In genomic region chr5:141149812-141150211, GRCh38 we compare ENCODE assay signal across 10 cellular contexts. TPM values are rescaled to one million over a fixed set of nuclear protein-coding genes. Genes with fewer than 3 reads are reported as not detected.
DNase-seq lines count a peak whose midpoint lies in the region; ATAC-seq, FAIRE-seq and TF ChIP-seq lines count a peak whose summit lies in the region.
"Had no signal": no experiment of that assay in that cellular context is flagged by ENCODE, and none has a peak within 500 bp of the region (broad histone marks: within the 10 kb centered on the region; RNA-seq: fewer than 3 reads in every experiment).

TSS of gene PCDHB6 (plus strand) at chr5:141150057. CDS start at chr5:141150258, 201 bp downstream.

- no peaks in the 10 kb centered on the region for H3K36me3 ChIP-seq in A673 (ENCODE audit: insufficient read depth, low read length, poor library complexity, severe bottlenecking)
- no peaks in the 10 kb centered on the region for H3K36me3 ChIP-seq in GM06990 (ENCODE audit: control insufficient read depth, insufficient read depth, low read length)

- BruUV-seq in A673 (replicated peaks; lab: Mats Ljungman, UMichigan): no TSS peak

- POLR2A ChIA-PET in A673 (lab: Charles Lee; ENCODE audit: low non-redundant PET): no interaction called here

- peak; percentile 66 for TF ChIP-seq CTCF in A673 (conservative IDR thresholded peaks at IDR 0.05; ENCODE audit: low read depth, low read length)
- TF ChIP-seq CTCF in GM06990 (IDR thresholded peaks at IDR 0.05; ENCODE audit: insufficient read depth, low read length, poor library complexity, severe bottlenecking): peak; percentile 26
- peak; percentile 37 for TF ChIP-seq CTCF in foreskin keratinocyte (conservative IDR thresholded peaks at IDR 0.05)

- H3K4me3 ChIP-seq in A673 (ENCODE audit: low read depth, low read length, poor library complexity, severe bottlenecking) (peak within 1 kb of the TSS; percentile 42), GM06990 (replicated peaks; ENCODE audit: low read depth, low read length) (no peak within 1 kb of the TSS)
- H3K4me3 ChIP-seq: mucosa of descending colon had no signal

- H3K27me3 ChIP-seq in A673 (replicated peaks; ENCODE audit: insufficient read depth, low read depth, low read length, poor library complexity): no peaks in the 10 kb centered on the region
- no peaks in the 10 kb centered on the region for H3K27me3 ChIP-seq in GM06990 (replicated peaks; ENCODE audit: control insufficient read depth, insufficient read depth, low read length)
- no peaks in the 10 kb centered on the region for H3K27me3 ChIP-seq in foreskin keratinocyte

- in situ Hi-C loops in SK-MEL-5 (cut with HindIII; ENCODE audit: low pct_unique_long_range_greater_than_20kb, low sequenced_read_pairs): no loop called here

- no peaks in the 10 kb centered on the region for H3K9me3 ChIP-seq in A673 (ENCODE audit: low read depth, low read length, poor library complexity, severe bottlenecking)

- H3K27ac ChIP-seq in A673 (ENCODE audit: low read depth, low read length, poor library complexity, severe bottlenecking) (no peak within 1 kb of the TSS), foreskin keratinocyte (no peak within 1 kb of the TSS)

- ATAC-seq in foreskin keratinocyte: no peak
- no peak for ATAC-seq in stimulated activated naive CD8-positive, alpha-beta T cell treated with anti-CD3 and anti-CD28 coated beads, Interleukin-15, Interleukin-2, amounts not matched to agents 100 U/mL and 50 U/mL, for 24 hours
- ATAC-seq in GM19397 (IDR thresholded peaks at IDR 0.05; ENCODE audit: unreplicated experiment): no peak
- no peak for ATAC-seq in GM21390 (IDR thresholded peaks at IDR 0.05; ENCODE audit: unreplicated experiment)
- ATAC-seq: mucosa of descending colon had no signal

- FAIRE-seq in HTR-8/SVneo (lab: Jason Lieb, UNC): no peak

- no peaks in the 10 kb centered on the region for H3K4me1 ChIP-seq in A673 (ENCODE audit: insufficient read depth, low read length, poor library complexity, severe bottlenecking)
- H3K4me1 ChIP-seq in foreskin keratinocyte: no peaks in the 10 kb centered on the region

- CTCF ChIA-PET in A673 (lab: Charles Lee): interaction anchor here (0.6 to 1.1 kb wide), 4 partner anchors 10 to 59 kb away, joined by 3 to 4 read pairs (median 3); partner anchors contain the start of genes PCDHB12, PCDHB16 and PCDHB2

- peak; percentile 84 for DNase-seq in A673 (ENCODE audit: low spot score)
- no peak for DNase-seq in GM06990 (ENCODE audit: extremely low read depth, insufficient read length)
- DNase-seq in SK-MEL-5 (ENCODE audit: low read depth, low spot score): peak; percentile 67
- DNase-seq in foreskin keratinocyte: no peak
- no peak for DNase-seq in stimulated activated naive CD8-positive, alpha-beta T cell treated with anti-CD3 and anti-CD28 coated beads, Interleukin-15, Interleukin-2, amounts not matched to agents 100 U/mL and 50 U/mL, for 24 hours
- DNase-seq in HTR-8/SVneo (ENCODE audit: insufficient read length, low spot score): no peak
- DNase-seq: DND-41, mucosa of descending colon had no signal

- intact Hi-C loops in A673 (cut with micrococcal nuclease; ENCODE audit: unreplicated experiment): no loop called here

RNA-seq across cellular contexts. Expression of gene PCDHB6, which starts in this region (rescaled TPM):
- total RNA-seq in A673 (2021) (7.3 and 9.1 TPM in 2 replicates), foreskin keratinocyte (0.07 TPM in 1 of 2 replicates, not detected in the other)
- 0.21 and 0.43 TPM in 2 replicates for total RNA-seq in SK-MEL-5 (2014; rRNA removed; shearing (Covaris generic))
- polyA plus RNA-seq in SK-MEL-5 (2015; cell fraction: cytosol; rRNA removed): 0.62 and 1.8 TPM in 2 replicates
- polyA plus RNA-seq in SK-MEL-5 (2015; cell fraction: nucleus; rRNA removed): 0.09 and 0.54 TPM in 2 replicates
- polyA plus RNA-seq in foreskin keratinocyte: 0.02 TPM in 1 of 2 replicates, not detected in the other

Comparison
In these comparisons a context has a peak if more than half of its experiments do, and no peak if none do; other contexts are left out.
1. DNase-seq: peak in A673 (single experiment) and SK-MEL-5 (single experiment); none in GM06990 (single experiment), foreskin keratinocyte (0 of 2), stimulated activated naive CD8-positive, alpha-beta T cell treated with anti-CD3 and anti-CD28 coated beads, Interleukin-15, Interleukin-2, amounts not matched to agents 100 U/mL and 50 U/mL, for 24 hours (single experiment) and HTR-8/SVneo (single experiment).
2. Peak in every context shown above with its lines, with median percentiles within 50 percentile points of each other: CTCF ChIP-seq.